ENCODE assay signal across 7 cellular contexts in genomic region chr2:27723372-27724144, GRCh38. TPM values are rescaled to one million over a fixed set of nuclear protein-coding genes. Genes with fewer than 3 reads are reported as not detected.
DNase-seq lines count a peak whose midpoint lies in the region; ATAC-seq, FAIRE-seq and TF ChIP-seq lines count a peak whose summit lies in the region.

No MANE protein-coding gene starts in this region.

- H3K79me2 ChIP-seq in HepG2 (ENCODE audit: insufficient read depth, low read length), result no peaks in the 10 kb centered on the region

- H3K9ac ChIP-seq in HepG2 (ENCODE audit: insufficient read depth, low read depth, low read length), result peak overlapping the region; percentile 45; the same call in 1 of the 2 replicates

- TF ChIP-seq POLR2A in HepG2 (IDR thresholded peaks at IDR 0.05; ENCODE audit: insufficient read depth in 1 of 2, low read depth in 2 of 2, low read length in 2 of 2), result no peak

- no peak for TF ChIP-seq EP300 in HepG2 (IDR thresholded peaks at IDR 0.05; ENCODE audit: low read depth in 2 of 2, low read length in 2 of 2)
- no peak for TF ChIP-seq EP300 in HepG2 (CRISPR knock-in tag; IDR thresholded peaks at IDR 0.05; ENCODE audit: borderline replicate concordance)

- POLR2A ChIA-PET in HepG2 (lab: Yijun Ruan, JAX), result interaction anchor here (0.7 to 9.9 kb wide), 15 partner anchors 9 to 673 kb away, joined by 3 to 248 read pairs (median 4); partner anchors contain the start of genes FOSL2 and MRPL33

- no peaks in the 10 kb centered on the region for H3K9me3 Mint-ChIP-seq in dendritic cell treated with granulocyte-macrophage colony-stimulating factor and Interleukin-4, amounts not matched to agents 40 ng/mL and 50 ng/mL, for 4 days

- H3K4me3 ChIP-seq in HFF-Myc (replicated peaks; ENCODE audit: low read depth, low read length), result no peak overlapping the region
- H3K4me3 ChIP-seq in HepG2 (replicated peaks in 1 of 3; ENCODE audit: insufficient read depth in 1 of 3, low read depth in 2 of 3, low read length in 3 of 3), result peak overlapping the region; percentile 22 to 69 (median 33); a peak in 4 of 6 replicates

- no peaks in the 10 kb centered on the region for H3K36me3 ChIP-seq in HepG2 (replicated peaks in 1 of 2; ENCODE audit: control insufficient read depth in 1 of 2, insufficient read depth in 2 of 2, low read length in 2 of 2)

- ATAC-seq in HepG2, result peak; percentile 79
- no peak for ATAC-seq in GM18870 (IDR thresholded peaks at IDR 0.05; ENCODE audit: unreplicated experiment)

- peak; percentile 33 for DNase-seq in DMS114 treated with DMSO at 0.1 percent for 48 hours (lab: John Stamatoyannopoulos, UW; ENCODE audit: unreplicated experiment)
- DNase-seq in HFF-Myc (ENCODE audit: extremely low read depth, low read depth), result no peak
- peak; percentile 61 for DNase-seq in RKO (ENCODE audit: low spot score)
- peak; percentile 75 for DNase-seq in HepG2 (ENCODE audit: low spot score)
- peak; percentile 86 for DNase-seq in superior temporal gyrus (ENCODE audit: extremely low spot score)

- H3K9me3 ChIP-seq in HepG2 (ENCODE audit: low read length), result no peaks in the 10 kb centered on the region

- peaks cover 34% of the 10 kb centered on the region for H3K4me1 Mint-ChIP-seq in dendritic cell treated with granulocyte-macrophage colony-stimulating factor and Interleukin-4, amounts not matched to agents 40 ng/mL and 50 ng/mL, for 4 days (ENCODE audit: low read depth)

- H3K36me3 Mint-ChIP-seq in dendritic cell treated with granulocyte-macrophage colony-stimulating factor and Interleukin-4, amounts not matched to agents 40 ng/mL and 50 ng/mL, for 4 days (ENCODE audit: low read depth), result no peaks in the 10 kb centered on the region

- no peak overlapping the region for H3K4me3 Mint-ChIP-seq in dendritic cell treated with granulocyte-macrophage colony-stimulating factor and Interleukin-4, amounts not matched to agents 40 ng/mL and 50 ng/mL, for 4 days

- peak overlapping the region; percentile 6 for H2AFZ ChIP-seq in HepG2 (ENCODE audit: low read length)

- H3K27ac ChIP-seq in HepG2 (ENCODE audit: extremely low read length, insufficient read depth, low read length), result no peak overlapping the region

- peak; percentile 88 for FAIRE-seq in HepG2 (lab: Jason Lieb, UNC)

- H3K4me2 ChIP-seq in HepG2 (ENCODE audit: low read depth, low read length), result peak overlapping the region; percentile 92

- H3K27ac Mint-ChIP-seq in dendritic cell treated with granulocyte-macrophage colony-stimulating factor and Interleukin-4, amounts not matched to agents 40 ng/mL and 50 ng/mL, for 4 days, result peak overlapping the region; percentile 65

- TF ChIP-seq CTCF in HFF-Myc (IDR thresholded peaks at IDR 0.05; ENCODE audit: low read depth, low read length, missing control alignments), result peak; percentile 82
- peak; percentile 94 for TF ChIP-seq CTCF in HepG2 (CRISPR knock-in tag; IDR thresholded peaks at IDR 0.05)

- BruUV-seq in HepG2 (replicated peaks; lab: Mats Ljungman, UMichigan), result TSS peak; percentile 81

- WGBS in HepG2 (ENCODE audit: low lambda C conversion rate), result 5% methylated on average over 9 of the region's 11 CpGs

- in situ Hi-C loops in HepG2 (cut with HindIII; ENCODE audit: extremely low pct_ligation_motif_present, low pct_unique_long_range_greater_than_20kb), result no loop called here

- CTCF ChIA-PET in HepG2 (lab: Yijun Ruan, JAX; ENCODE audit: low intra/inter-chr PET ratio, low total read pairs), result interaction anchor here (1.3 to 2.2 kb wide), 2 partner anchors 30 to 729 kb away, joined by 7 to 10 read pairs; no protein-coding TSS in a partner anchor

- peak; percentile 85 for TF ChIP-seq RAD21 in HepG2 (CRISPR knock-in tag; IDR thresholded peaks at IDR 0.05)

- no peaks in the 10 kb centered on the region for H3K27me3 Mint-ChIP-seq in dendritic cell treated with granulocyte-macrophage colony-stimulating factor and Interleukin-4, amounts not matched to agents 40 ng/mL and 50 ng/mL, for 4 days

- H3K4me1 ChIP-seq in HepG2 (ENCODE audit: insufficient read depth, low read length), result peaks cover 58% of the 10 kb centered on the region

- H4K20me1 ChIP-seq in HepG2 (ENCODE audit: insufficient read depth, low read length), result no peaks in the 10 kb centered on the region

- intact Hi-C loops in dendritic cell treated with granulocyte-macrophage colony-stimulating factor and Interleukin-4, amounts not matched to agents 40 ng/mL and 50 ng/mL, for 4 days (cut with micrococcal nuclease), result no loop called here
- intact Hi-C loops in HepG2 (cut with micrococcal nuclease; ENCODE audit: unreplicated experiment), result loop anchor here (2.0 to 10.0 kb wide), 3 partner anchors 15 to 171 kb away; partner anchors contain the start of genes BABAM2, MRPL33 and RBKS

- no peaks in the 10 kb centered on the region for H3K27me3 ChIP-seq in HepG2 (ENCODE audit: control insufficient read depth in 1 of 2, insufficient read depth in 2 of 2, low read length in 2 of 2)

TF ChIP-seq in HepG2, 621 proteins besides CTCF, POLR2A, EP300 and RAD21 (continues in another document):
- TF ChIP-seq ZNF263 (CRISPR knock-in tag; IDR thresholded peaks at IDR 0.05) (peak; percentile 80), CAMTA2 (CRISPR knock-in tag; IDR thresholded peaks at IDR 0.05; ENCODE audit: borderline replicate concordance) (no peak), YEATS2 (CRISPR knock-in tag; IDR thresholded peaks at IDR 0.05; ENCODE audit: borderline replicate concordance) (peak; percentile 32; the same call in 1 of the 2 replicates)

RNA-seq across cellular contexts. Expression of gene MRPL33, which starts 48.0 kb away (rescaled TPM):
- total RNA-seq in HepG2 (2016; rRNA removed; fragmentation: Illumina TruSeq; extraction: Trizol), result 218 and 227 TPM in 2 replicates
- total RNA-seq in HepG2 (2016; cell fraction: cytosol; rRNA removed; fragmentation: Illumina TruSeq; extraction: Trizol; ENCODE audit: low read depth), result 206 and 269 TPM in 2 replicates
- total RNA-seq in HepG2 (2016; cell fraction: insoluble cytoplasmic fraction; rRNA removed; fragmentation: Illumina TruSeq; extraction: Trizol), result 231 and 234 TPM in 2 replicates
- 210 and 239 TPM in 2 replicates for total RNA-seq in HepG2 (2016; cell fraction: membrane; rRNA removed; fragmentation: Illumina TruSeq; extraction: Trizol)
- total RNA-seq in HepG2 (2016; cell fraction: nucleus; rRNA removed; fragmentation: Illumina TruSeq; extraction: Trizol), result 93.8 and 105 TPM in 2 replicates
- 54.9 and 69.7 TPM in 2 replicates for polyA plus RNA-seq in HepG2 (2011; rRNA removed)
- 29.2 and 44.3 TPM in 2 replicates for polyA plus RNA-seq in HepG2 (2011; cell fraction: cytosol; rRNA removed)
- polyA plus RNA-seq in HepG2 (2011; cell fraction: nucleus; rRNA removed), result 19.7 and 29.3 TPM in 2 replicates
- 135 and 250 TPM in 2 replicates for polyA plus RNA-seq in HepG2 (2012)
- polyA plus RNA-seq in HepG2 (2016; cell fraction: cytosol; fragmentation: Illumina TruSeq; extraction: Trizol; ENCODE audit: low read depth), result 238 and 374 TPM in 2 replicates
- 240 and 279 TPM in 2 replicates for polyA plus RNA-seq in HepG2 (2016; cell fraction: insoluble cytoplasmic fraction; fragmentation: Illumina TruSeq; extraction: Trizol; ENCODE audit: low read depth)
- 207 and 271 TPM in 2 replicates for polyA plus RNA-seq in HepG2 (2016; cell fraction: membrane; fragmentation: Illumina TruSeq; extraction: Trizol; ENCODE audit: low read depth)
- 189 and 213 TPM in 2 replicates for polyA plus RNA-seq in HepG2 (2016; cell fraction: nucleus; fragmentation: Illumina TruSeq; extraction: Trizol; ENCODE audit: insufficient read depth, low read depth)
- polyA minus RNA-seq in HepG2 (2011; rRNA and poly(A)+ RNA removed; ENCODE audit: low replicate concordance), result 1.6 and 6.6 TPM in 2 replicates
- polyA minus RNA-seq in HepG2 (2011; cell fraction: cytosol; rRNA and poly(A)+ RNA removed), result 17.9 and 19.8 TPM in 2 replicates
- 35.8 and 39.4 TPM in 2 replicates for polyA minus RNA-seq in HepG2 (2011; cell fraction: nucleus; rRNA and poly(A)+ RNA removed)

RNA-seq across cellular contexts. Expression of gene SLC4A1AP, which starts 59.9 kb away (rescaled TPM):
- 44.6 and 59.0 TPM in 2 replicates for total RNA-seq in HepG2 (2016; rRNA removed; fragmentation: Illumina TruSeq; extraction: Trizol)
- total RNA-seq in HepG2 (2016; cell fraction: cytosol; rRNA removed; fragmentation: Illumina TruSeq; extraction: Trizol; ENCODE audit: low read depth), result 4.9 and 6.1 TPM in 2 replicates
- total RNA-seq in HepG2 (2016; cell fraction: insoluble cytoplasmic fraction; rRNA removed; fragmentation: Illumina TruSeq; extraction: Trizol), result 44.0 and 52.8 TPM in 2 replicates
- 8.2 and 10.0 TPM in 2 replicates for total RNA-seq in HepG2 (2016; cell fraction: membrane; rRNA removed; fragmentation: Illumina TruSeq; extraction: Trizol)
- total RNA-seq in HepG2 (2016; cell fraction: nucleus; rRNA removed; fragmentation: Illumina TruSeq; extraction: Trizol), result 31.4 and 34.3 TPM in 2 replicates
- 13.4 and 15.3 TPM in 2 replicates for polyA plus RNA-seq in HepG2 (2011; rRNA removed)
- polyA plus RNA-seq in HepG2 (2011; cell fraction: cytosol; rRNA removed), result 9.4 and 10.5 TPM in 2 replicates
- polyA plus RNA-seq in HepG2 (2011; cell fraction: nucleus; rRNA removed), result 18.1 and 21.0 TPM in 2 replicates
- 21.9 and 28.3 TPM in 2 replicates for polyA plus RNA-seq in HepG2 (2012)
- polyA plus RNA-seq in HepG2 (2016; cell fraction: cytosol; fragmentation: Illumina TruSeq; extraction: Trizol; ENCODE audit: low read depth), result 1.9 and 2.3 TPM in 2 replicates
- polyA plus RNA-seq in HepG2 (2016; cell fraction: insoluble cytoplasmic fraction; fragmentation: Illumina TruSeq; extraction: Trizol; ENCODE audit: low read depth), result 49.7 and 51.9 TPM in 2 replicates
- 3.4 and 4.5 TPM in 2 replicates for polyA plus RNA-seq in HepG2 (2016; cell fraction: membrane; fragmentation: Illumina TruSeq; extraction: Trizol; ENCODE audit: low read depth)
- 42.8 and 45.5 TPM in 2 replicates for polyA plus RNA-seq in HepG2 (2016; cell fraction: nucleus; fragmentation: Illumina TruSeq; extraction: Trizol; ENCODE audit: insufficient read depth, low read depth)
- 11.2 and 15.3 TPM in 2 replicates for polyA minus RNA-seq in HepG2 (2011; rRNA and poly(A)+ RNA removed; ENCODE audit: low replicate concordance)
- polyA minus RNA-seq in HepG2 (2011; cell fraction: cytosol; rRNA and poly(A)+ RNA removed), result 13.8 and 14.9 TPM in 2 replicates
- polyA minus RNA-seq in HepG2 (2011; cell fraction: nucleus; rRNA and poly(A)+ RNA removed), result 18.9 and 22.8 TPM in 2 replicates
